ENCODE assay signal across 21 cellular contexts in genomic region chr11:75442161-75442885, GRCh38.
"Had no signal": no experiment of that assay in that cellular context is flagged by ENCODE, and none has a peak within 500 bp of the region (broad histone marks: within the 10 kb centered on the region; RNA-seq: fewer than 3 reads in every experiment).

No MANE protein-coding gene starts in this region.

- H3K9me3 ChIP-seq: MG63, SK-N-SH had no signal

- DNase-seq: Karpas-422, KG1, MG63, NCI-H1092, NCI-H1105 treated with DMSO at 0.1 percent for 48 hours, NCI-H1417 treated with DMSO at 0.1 percent for 48 hours, NCI-H146, NCI-H187, NCI-H2029, NCI-H2081 treated with DMSO at 0.1 percent for 48 hours, NCI-H2171, NCI-H226, NCI-H446, NCI-H510A, NCI-H524 treated with DMSO at 0.1 percent for 48 hours, NCI-H69, NCI-H774, SHP77, SK-N-SH had no signal

- H3K4me2 ChIP-seq: SK-N-SH had no signal

- H3K27ac ChIP-seq: HL-60 had no signal

- FAIRE-seq: RCC 7860 had no signal

- H3K9ac ChIP-seq: SK-N-SH had no signal

- H3K36me3 ChIP-seq: MG63 had no signal

- H3K4me3 ChIP-seq: MG63 had no signal

- H3K27me3 ChIP-seq: MG63 had no signal
